Comparison of ENCODE assay signal across 8 cellular contexts in genomic region chr11:88978992-88979391, GRCh38.
DNase-seq lines count a peak whose midpoint lies in the region; ATAC-seq, FAIRE-seq and TF ChIP-seq lines count a peak whose summit lies in the region.
"Not testable (repeated sequence)": the region's sequence is repeated elsewhere in the genome, so short reads cannot be mapped to it uniquely, and the experiment has no call there.

No MANE protein-coding gene starts in this region.

- H3K4me3 Mint-ChIP-seq in mesothelial cell of epicardium, result not testable (repeated sequence)

- not testable (repeated sequence) for H3K27me3 Mint-ChIP-seq in mesothelial cell of epicardium (ENCODE audit: low read depth)

- H3K9me2 ChIP-seq in PC-3 (replicated peaks; ENCODE audit: low read length), result not testable (repeated sequence)

- not testable (repeated sequence) for BruUV-seq in PC-3 (replicated peaks; lab: Mats Ljungman, UMichigan)

- H3K9me3 Mint-ChIP-seq in mesothelial cell of epicardium, result not testable (repeated sequence)

- intact Hi-C loops in PC-3 (cut with micrococcal nuclease), result not testable (repeated sequence)

- H3K36me3 Mint-ChIP-seq in mesothelial cell of epicardium, result not testable (repeated sequence)

- H3K9me3 ChIP-seq in PC-3 (ENCODE audit: low read length), result not testable (repeated sequence)

- H3K27ac ChIP-seq in PC-3 (ENCODE audit: low read length), result peak overlapping the region; percentile 87
- H3K27ac ChIP-seq in epithelial cell of prostate, result peak overlapping the region; percentile 42

- H2AFZ ChIP-seq in PC-3 (ENCODE audit: low read length), result peak overlapping the region; percentile 66

- CTCF ChIA-PET in PC-3 (lab: Charles Lee), result not testable (repeated sequence)

- TF ChIP-seq CTCF in PC-3 (conservative IDR thresholded peaks at IDR 0.05; ENCODE audit: low read depth, low read length); kidney epithelial cell (IDR thresholded peaks at IDR 0.05; ENCODE audit: insufficient read depth, low read length, poor library complexity, severe bottlenecking); mesothelial cell of epicardium (IDR thresholded peaks at IDR 0.05; ENCODE audit: unreplicated experiment): not testable (repeated sequence)

- peak overlapping the region; percentile 50 for H3K9ac ChIP-seq in PC-3 (ENCODE audit: low read length)

- not testable (repeated sequence) for H3K79me2 ChIP-seq in PC-3 (ENCODE audit: low read length)

- not testable (repeated sequence) for H4K20me1 ChIP-seq in PC-3 (ENCODE audit: low read length)

- peak overlapping the region; percentile 48 for H3K4me3 ChIP-seq in PC-3 (ENCODE audit: low read length)
- H3K4me3 ChIP-seq in kidney epithelial cell (ENCODE audit: low read depth, low read length), result not testable (repeated sequence)

- peaks cover 11% of the 10 kb centered on the region for H3K4me1 Mint-ChIP-seq in mesothelial cell of epicardium

- not testable (repeated sequence) for H3K36me3 ChIP-seq in PC-3 (ENCODE audit: low read depth, low read length); kidney epithelial cell (ENCODE audit: control insufficient read depth, insufficient read depth, low read length)

- peak; percentile 63 for ATAC-seq in PC-3

- H3K27ac Mint-ChIP-seq in mesothelial cell of epicardium, result peak overlapping the region; percentile 16

- H3K27me3 ChIP-seq in PC-3 (ENCODE audit: low read length); kidney epithelial cell (ENCODE audit: control insufficient read depth, insufficient read depth, low read length): not testable (repeated sequence)

- H3K4me2 ChIP-seq in PC-3 (ENCODE audit: low read length), result peak overlapping the region; percentile 74

- H3K4me1 ChIP-seq in PC-3 (ENCODE audit: insufficient read depth, low read length), result peaks cover 48% of the 10 kb centered on the region

- H3F3A ChIP-seq in PC-3 (ENCODE audit: low read length, unreplicated experiment), result peaks cover 10% of the 10 kb centered on the region

- POLR2A ChIA-PET in PC-3 (lab: Charles Lee; ENCODE audit: unreplicated experiment), result not testable (repeated sequence)

- FAIRE-seq in urothelium cell line (lab: Jason Lieb, UNC), result not testable (repeated sequence)

- DNase-seq in EL (peak; percentile 26), HT1080 (ENCODE audit: low read depth) (peak; percentile 2), PC-3 (peak; percentile 88), astrocyte of the hippocampus (ENCODE audit: low read depth, low spot score) (peak; percentile 28), kidney epithelial cell (ENCODE audit: low read depth) (peak; percentile 34), urothelium cell line (ENCODE audit: low spot score) (peak; percentile 4)
- DNase-seq in epithelial cell of prostate (ENCODE audit: low read depth, low spot score); mesothelial cell of epicardium (ENCODE audit: low spot score in 2 of 2, unreplicated experiment in 2 of 2): not testable (repeated sequence)
